8 cellular contexts compared by ENCODE assay signal in genomic region chr3:193240850-193241706, GRCh38. TPM values are rescaled to one million over a fixed set of nuclear protein-coding genes. Genes with fewer than 3 reads are reported as not detected.
A peak's percentile ranks its signal among the peaks of the same experiment; 100 is the strongest.
DNase-seq lines count a peak whose midpoint lies in the region; ATAC-seq and TF ChIP-seq lines count a peak whose summit lies in the region.

Gene PLAAT1 (plus strand): TSS chr3:193241222. CDS start chr3:193255651, 14,429 bp downstream.

- whole genome bisulfite sequencing in adrenal gland, 4 donors = 1 to 6% (median 2%) methylated on average over 11 to 93 of the region's 93 CpGs
- 2% methylated on average over 69 of the region's 93 CpGs for WGBS in prostate gland

- peak within 1 kb of the TSS in 2 of 4 donors; percentile 35 to 68 for H3K4me3 ChIP-seq in adrenal gland
- H3K4me3 ChIP-seq in prostate gland = peak within 1 kb of the TSS; percentile 10 to 24

- intact Hi-C loops in adrenal gland (cut with DNase I) (no loop called here), left ventricle myocardium superior (cut with micrococcal nuclease) (no loop called here), prostate gland (cut with DNase I) (no loop called here)

- no peaks in the 10 kb centered on the region for H3K36me3 ChIP-seq in adrenal gland (replicated peaks in 1 of 2)
- no peaks in the 10 kb centered on the region for H3K36me3 ChIP-seq in prostate gland

- H3K27me3 ChIP-seq in adrenal gland (no peaks in the 10 kb centered on the region), prostate gland (replicated peaks; ENCODE audit: insufficient read depth) (no peaks in the 10 kb centered on the region)

- peak; percentile 58 for DNase-seq in activated CD8-positive, alpha-beta memory T cell treated with anti-CD3 and anti-CD28 coated beads, Interleukin-2, amount 50 U/mL, for 48 hours
- no peak for DNase-seq in activated CD8-positive, alpha-beta memory T cell treated with anti-CD3 and anti-CD28 coated beads for 24 hours
- DNase-seq in NCI-H226 (peak; percentile 77), adrenal gland (peak; percentile 59 to 82 (median 74)), left ventricle myocardium superior (peak; percentile 87), prostate gland (ENCODE audit: low spot score) (no peak)

- ATAC-seq in HG02938 (IDR thresholded peaks at IDR 0.05; ENCODE audit: unreplicated experiment) (peak; percentile 54), left ventricle myocardium superior (peak; percentile 97), GM21447 (IDR thresholded peaks at IDR 0.05; ENCODE audit: unreplicated experiment) (no peak)

- peak within 1 kb of the TSS in 3 of 5 donors; percentile 45 to 67 (median 61) for H3K27ac ChIP-seq in adrenal gland
- no peak within 1 kb of the TSS for H3K27ac ChIP-seq in prostate gland

- TF ChIP-seq CTCF in adrenal gland (IDR thresholded peaks at IDR 0.05) (peak in 1 of 6 experiments; percentile 5), prostate gland (IDR thresholded peaks at IDR 0.05) (no peak)

- no peaks in the 10 kb centered on the region for H3K9me3 ChIP-seq in adrenal gland (replicated peaks in 1 of 3)
- H3K9me3 ChIP-seq in prostate gland = no peaks in the 10 kb centered on the region

- TF ChIP-seq POLR2A in adrenal gland (IDR thresholded peaks at IDR 0.05) = peak in 1 of 2 donors; percentile 54
- TF ChIP-seq POLR2A in prostate gland (IDR thresholded peaks at IDR 0.05) = no peak

- H3K4me1 ChIP-seq in adrenal gland (replicated peaks in 1 of 2) (no peaks in the 10 kb centered on the region), prostate gland (replicated peaks) (no peaks in the 10 kb centered on the region)

RNA-seq across cellular contexts. Expression of gene PLAAT1, which starts in this region (rescaled TPM):
- total RNA-seq in adrenal gland (1 to 10 TPM; 1.0 to 5.4 (median 2.4) TPM), left ventricle myocardium superior (4.9 TPM), prostate gland (10 to 100 TPM in 1 of 2 donors, not detected in 1; 12.5 TPM)
- 1 to 10 TPM in 2 of 3 donors, under 1 TPM in 1; 0.84 to 5.6 (median 4.0) TPM for polyA plus RNA-seq in adrenal gland

Comparison
In these comparisons a context has a peak if more than half of its experiments do, and no peak if none do; other contexts are left out.
1. DNase-seq: peak in activated CD8-positive, alpha-beta memory T cell treated with anti-CD3 and anti-CD28 coated beads, Interleukin-2, amount 50 U/mL, for 48 hours (single experiment), NCI-H226 (single experiment), adrenal gland (7 of 7) and left ventricle myocardium superior (single experiment); none in activated CD8-positive, alpha-beta memory T cell treated with anti-CD3 and anti-CD28 coated beads for 24 hours (single experiment) and prostate gland (single experiment).
2. H3K27ac ChIP-seq: peak in adrenal gland (3 of 5); none in prostate gland (0 of 2).